ENCODE assay signal across 28 cellular contexts in the genomic region with DNA sequence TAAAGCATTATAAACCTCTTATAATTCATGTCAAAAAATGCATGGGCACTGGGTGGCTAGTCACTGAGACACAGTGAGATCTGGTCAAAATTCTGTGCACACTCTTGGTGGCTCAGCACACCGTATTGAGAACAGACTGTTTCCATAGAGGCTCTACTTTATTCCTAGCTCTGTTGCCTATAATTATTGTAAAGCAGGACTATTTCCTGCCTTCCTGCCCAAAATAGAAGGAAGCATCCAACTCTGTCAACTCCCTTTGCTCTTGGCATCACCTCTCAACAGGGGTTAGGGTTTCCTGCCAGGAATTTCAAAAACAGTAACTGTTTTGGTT. TPM values are rescaled to one million over a fixed set of nuclear protein-coding genes. Genes with fewer than 3 reads are reported as not detected.
"Had no signal": no experiment of that assay in that cellular context is flagged by ENCODE, and none has a peak within 500 bp of the region (broad histone marks: within the 10 kb centered on the region; RNA-seq: fewer than 3 reads in every experiment).

No MANE protein-coding gene starts in this region.

- H3K36me3 Mint-ChIP-seq: activated CD4-positive, alpha-beta memory T cell treated with anti-CD3 and anti-CD28 coated beads for 36 hours; activated naive CD4-positive, alpha-beta T cell treated with anti-CD3 and anti-CD28 coated beads, Interleukin-2, amount 50 U/mL, for 72 hours had no signal

- H3K36me3 ChIP-seq: Peyer's patch, SJCRH30 had no signal

- H3K9me3 Mint-ChIP-seq: activated CD4-positive, alpha-beta T cell treated with anti-CD3 and anti-CD28 coated beads, Interleukin-2, amount 10 ng/mL, durations not matched to agents 7 days and 5 days had no signal

- H3K4me1 ChIP-seq: Peyer's patch, SJCRH30 had no signal

- DNase-seq: activated CD4-positive, alpha-beta memory T cell treated with anti-CD3 and anti-CD28 coated beads for 36 hours; activated CD4-positive, alpha-beta T cell treated with anti-CD3 and anti-CD28 coated beads, Interleukin-2, amount 10 ng/mL, durations not matched to agents 7 days and 5 days; activated CD4-positive, CD25-positive, alpha-beta regulatory T cell; activated CD8-positive, alpha-beta memory T cell treated with anti-CD3 and anti-CD28 coated beads for 24 hours; activated effector memory CD4-positive, alpha-beta T cell treated with anti-CD3 and anti-CD28 coated beads, Interleukin-2, amount 50 U/mL, for 16 hours; activated naive CD4-positive, alpha-beta T cell treated with Interleukin-2 at 50 U/mL for 16 hours; activated naive CD8-positive, alpha-beta T cell treated with anti-CD3 and anti-CD28 coated beads, Interleukin-2, amount 50 U/mL, for 24 hours; activated T-cell treated with anti-CD3 and anti-CD28 coated beads, Interleukin-2, amount 50 U/mL, for 4 hours; amniotic stem cell; NCI-H1092; NCI-H1417; NCI-H2029; NCI-H2107; NCI-H2171 treated with DMSO at 0.1 percent for 48 hours; NCI-H226; NCI-H510A; NCI-H526 treated with DMSO at 0.1 percent for 48 hours; NK-92 treated with Interleukin-12 subunit alpha and Interleukin-12 subunit beta, amount 100 ng/mL, for 24 hours; Peyer's patch; Right ventricle myocardium superior; SJCRH30; SK-N-SH; T-helper 1 cell had no signal

- H3K4me1 Mint-ChIP-seq: activated CD4-positive, alpha-beta T cell treated with anti-CD3 and anti-CD28 coated beads, Interleukin-2, amount 10 ng/mL, durations not matched to agents 7 days and 5 days; activated naive CD8-positive, alpha-beta T cell treated with anti-CD3 and anti-CD28 coated beads, Interleukin-2, amount 50 U/mL, for 24 hours had no signal

- H3K27ac ChIP-seq: KMS-11, Peyer's patch, RWPE1, SJCRH30, VCaP had no signal

- H3K27me3 Mint-ChIP-seq: activated CD4-positive, alpha-beta memory T cell treated with anti-CD3 and anti-CD28 coated beads for 36 hours; activated CD4-positive, alpha-beta T cell treated with anti-CD3 and anti-CD28 coated beads, Interleukin-2, amount 10 ng/mL, durations not matched to agents 7 days and 5 days; activated naive CD8-positive, alpha-beta T cell treated with anti-CD3 and anti-CD28 coated beads, Interleukin-2, amount 50 U/mL, for 24 hours had no signal

- H3K27me3 ChIP-seq: Peyer's patch had no signal

- H3K9me3 ChIP-seq: Peyer's patch, SJCRH30, SK-N-SH had no signal

- ATAC-seq: activated naive CD4-positive, alpha-beta T cell treated with anti-CD3 and anti-CD28 coated beads, Interleukin-2, amount 50 U/mL, for 72 hours; activated naive CD8-positive, alpha-beta T cell treated with anti-CD3 and anti-CD28 coated beads, Interleukin-2, amount 50 U/mL, for 24 hours; activated T-cell treated with anti-CD3 and anti-CD28 coated beads, Interleukin-2, amount 50 U/mL, for 4 hours had no signal

- H3K4me3 Mint-ChIP-seq: activated CD4-positive, alpha-beta memory T cell treated with anti-CD3 and anti-CD28 coated beads for 36 hours; activated CD4-positive, alpha-beta T cell treated with anti-CD3 and anti-CD28 coated beads, Interleukin-2, amount 10 ng/mL, durations not matched to agents 7 days and 5 days; activated naive CD8-positive, alpha-beta T cell treated with anti-CD3 and anti-CD28 coated beads, Interleukin-2, amount 50 U/mL, for 24 hours; activated T-cell treated with anti-CD3 and anti-CD28 coated beads, Interleukin-2, amount 50 U/mL, for 4 hours had no signal

- H3K4me3 ChIP-seq: Peyer's patch, SJCRH30 had no signal

- H3K27ac Mint-ChIP-seq: activated CD4-positive, alpha-beta memory T cell treated with anti-CD3 and anti-CD28 coated beads for 36 hours; activated CD4-positive, alpha-beta T cell treated with anti-CD3 and anti-CD28 coated beads, Interleukin-2, amount 10 ng/mL, durations not matched to agents 7 days and 5 days; activated naive CD4-positive, alpha-beta T cell treated with anti-CD3 and anti-CD28 coated beads, Interleukin-2, amount 50 U/mL, for 72 hours; activated naive CD8-positive, alpha-beta T cell treated with anti-CD3 and anti-CD28 coated beads, Interleukin-2, amount 50 U/mL, for 24 hours had no signal

RNA-seq across cellular contexts. Expression of a gene that starts 45.1 kb away (rescaled TPM):
- total RNA-seq: activated CD4-positive, alpha-beta memory T cell treated with anti-CD3 and anti-CD28 coated beads for 36 hours; activated CD4-positive, alpha-beta T cell treated with anti-CD3 and anti-CD28 coated beads, Interleukin-2, amount 10 ng/mL, durations not matched to agents 7 days and 5 days; activated naive CD4-positive, alpha-beta T cell treated with anti-CD3 and anti-CD28 coated beads, Interleukin-2, amount 50 U/mL, for 72 hours; activated T-cell treated with anti-CD3 and anti-CD28 coated beads, Interleukin-2, amount 50 U/mL, for 4 hours; T-helper 2 cell treated with Interferon-gamma antibody and Interleukin-4, amounts not matched to agents 100 ng/mL and 5 ng/mL, for 36 hours had no signal
